8 cellular contexts compared by ENCODE assay signal in the genomic region with DNA sequence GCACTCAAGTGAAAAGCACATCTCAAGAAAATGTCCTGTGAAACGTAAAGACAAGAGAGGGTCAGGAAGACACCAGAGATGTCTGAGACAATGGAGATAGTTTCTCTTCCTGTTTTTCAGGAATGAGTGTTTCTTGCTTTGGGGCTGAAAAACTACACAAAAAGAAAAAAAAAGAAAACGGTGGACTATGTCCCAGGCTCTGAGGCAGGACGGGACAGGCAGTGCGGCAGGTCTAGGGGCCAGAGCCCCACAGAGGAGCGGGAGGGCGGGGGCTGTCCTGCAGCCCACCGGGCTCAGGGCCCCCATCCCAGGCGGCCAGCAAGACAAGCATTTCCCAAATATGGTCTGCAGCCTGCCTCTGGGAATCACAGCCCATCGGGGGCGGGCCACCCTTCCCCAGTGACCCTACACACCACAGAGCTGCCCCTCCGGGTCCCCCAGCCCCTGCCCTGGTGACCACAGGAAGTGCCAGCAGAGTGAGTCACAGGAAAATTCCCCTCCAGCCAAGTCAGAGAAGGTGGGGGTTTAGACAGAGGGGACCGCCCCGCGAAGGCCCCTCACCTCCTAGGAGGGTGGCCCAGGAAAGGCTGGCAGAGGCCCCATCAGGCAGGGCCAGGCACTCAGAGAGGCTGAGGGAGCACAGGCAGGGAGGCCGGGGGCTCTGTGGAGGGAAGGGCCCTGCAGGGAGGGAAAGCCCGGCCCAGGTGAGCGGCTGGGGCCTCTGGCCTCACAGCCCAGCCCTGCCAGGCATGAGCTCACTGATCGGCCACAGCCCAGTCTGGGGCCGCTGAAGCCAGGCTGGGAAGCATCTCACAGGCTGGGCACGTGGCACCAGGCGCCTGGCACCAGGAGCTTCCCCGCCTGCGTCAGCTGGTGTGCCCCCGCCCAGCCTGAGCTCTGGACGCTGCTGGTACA. TPM values are rescaled to one million over a fixed set of nuclear protein-coding genes. Genes with fewer than 3 reads are reported as not detected.
DNase-seq lines count a peak whose midpoint lies in the region; ATAC-seq and TF ChIP-seq lines count a peak whose summit lies in the region.

No MANE protein-coding gene starts in this region.

- BruUV-seq in Caco-2 (replicated peaks; lab: Mats Ljungman, UMichigan) = no TSS peak

- peak overlapping the region; percentile 48 for H3K4me3 Mint-ChIP-seq in Caco-2 (ENCODE audit: unreplicated experiment)

- in situ Hi-C loops in astrocyte of the cerebellum (cut with HindIII; ENCODE audit: low sequenced_read_pairs) = loop anchor here (25.0 kb wide), 1 partner anchor 142 kb away; no protein-coding TSS in a partner anchor

- H3K27ac Mint-ChIP-seq in Caco-2 (ENCODE audit: unreplicated experiment) = peak overlapping the region; percentile 95

- no peak for TF ChIP-seq CTCF in Caco-2 (IDR thresholded peaks at IDR 0.05; ENCODE audit: insufficient read depth in 1 of 2, low read depth in 1 of 2, low read length in 1 of 2, severe bottlenecking in 1 of 2, unreplicated experiment in 1 of 2)
- no peak for TF ChIP-seq CTCF in astrocyte of the cerebellum (IDR thresholded peaks at IDR 0.05; ENCODE audit: low read depth, low read length, missing control alignments)
- no peak for TF ChIP-seq CTCF in retinal pigment epithelial cell (conservative IDR thresholded peaks at IDR 0.05; ENCODE audit: low read depth, low read length)

- no peaks in the 10 kb centered on the region for H3K9me3 Mint-ChIP-seq in Caco-2 (ENCODE audit: unreplicated experiment)

- peaks cover 9% of the 10 kb centered on the region for H3K36me3 ChIP-seq in Caco-2 (ENCODE audit: control insufficient read depth, insufficient read depth, low read length)

- H3K4me1 Mint-ChIP-seq in Caco-2 (ENCODE audit: low read depth, unreplicated experiment) = peaks cover 50% of the 10 kb centered on the region

- H3K27me3 ChIP-seq in Caco-2 (replicated peaks; ENCODE audit: control insufficient read depth, insufficient read depth, low read length) = no peaks in the 10 kb centered on the region

- DNase-seq in Caco-2 (peak; percentile 74 to 92), astrocyte of the cerebellum (ENCODE audit: low read depth) (peak; percentile 93), hepatic stellate cell (ENCODE audit: low spot score) (peak; percentile 97), retinal pigment epithelial cell (ENCODE audit: low read depth) (peak; percentile 98), NCI-H82 treated with DMSO at 0.1 percent for 48 hours (lab: John Stamatoyannopoulos, UW; ENCODE audit: unreplicated experiment) (no peak), retina (no peak)

- intact Hi-C loops in Caco-2 (cut with micrococcal nuclease; ENCODE audit: unreplicated experiment) = no loop called here

- CTCF ChIA-PET in Caco-2 (lab: Charles Lee) = interaction anchor here (0.7 to 1.7 kb wide), 5 partner anchors 10 to 432 kb away, joined by 3 to 6 read pairs (median 4); no protein-coding TSS in a partner anchor

- H3K4me3 ChIP-seq in Caco-2 (ENCODE audit: low read depth, low read length) (no peak overlapping the region), astrocyte of the cerebellum (ENCODE audit: low read depth, low read length) (no peak overlapping the region), retinal pigment epithelial cell (ENCODE audit: low read length) (no peak overlapping the region)

- POLR2A ChIA-PET in Caco-2 (lab: Charles Lee) = interaction anchor here (0.6 kb wide), 1 partner anchor 80 kb away, joined by 3 read pairs; no protein-coding TSS in a partner anchor

- H3K4me1 ChIP-seq in Caco-2 = peaks cover 59% of the 10 kb centered on the region

- ATAC-seq in HG03354 (IDR thresholded peaks at IDR 0.05; ENCODE audit: poor library complexity, severe bottlenecking, unreplicated experiment) (peak; percentile 39), HG02623 (IDR thresholded peaks at IDR 0.05; ENCODE audit: unreplicated experiment) (no peak)

- H3K36me3 Mint-ChIP-seq in Caco-2 (ENCODE audit: insufficient read depth, unreplicated experiment) = peaks cover 89% of the 10 kb centered on the region

- no peaks in the 10 kb centered on the region for H3K9me3 ChIP-seq in Caco-2

- H3K27me3 Mint-ChIP-seq in Caco-2 (ENCODE audit: insufficient read depth, unreplicated experiment) = no peaks in the 10 kb centered on the region

RNA-seq across cellular contexts. Expression of a gene that starts 6.3 kb away (rescaled TPM):
- 94.0 and 95.5 TPM in 2 replicates for total RNA-seq in Caco-2 (2022)

RNA-seq across cellular contexts. Expression of a gene that starts 26.3 kb away (rescaled TPM):
- total RNA-seq in Caco-2 (2022) = not detected in 2 replicates

RNA-seq across cellular contexts. Expression of a gene that starts 38.1 kb away (rescaled TPM):
- total RNA-seq in Caco-2 (2022) = not detected in 2 replicates

Comparison
In these comparisons a context has a peak if more than half of its experiments do, and no peak if none do; other contexts are left out.
1. DNase-seq: peak in Caco-2 (2 of 2), astrocyte of the cerebellum (single experiment), hepatic stellate cell (single experiment) and retinal pigment epithelial cell (single experiment); none in NCI-H82 treated with DMSO at 0.1 percent for 48 hours (single experiment) and retina (single experiment).